In genomic region chr6:9523462-9523861, GRCh38 we compare ENCODE assay signal across 15 cellular contexts.
DNase-seq lines count a peak whose midpoint lies in the region; ATAC-seq and TF ChIP-seq lines count a peak whose summit lies in the region.
"Had no signal": no experiment of that assay in that cellular context is flagged by ENCODE, and none has a peak within 500 bp of the region (broad histone marks: within the 10 kb centered on the region; RNA-seq: fewer than 3 reads in every experiment).

No MANE protein-coding gene starts in this region.

- no TSS peak for BruUV-seq in MCF 10A (replicated peaks; lab: Mats Ljungman, UMichigan)

- peak; percentile 26 for DNase-seq in MCF 10A (ENCODE audit: unreplicated experiment)
- no peak for DNase-seq in breast epithelium (ENCODE audit: low spot score in 2 of 2)
- DNase-seq in adipocyte (ENCODE audit: low read depth) = peak; percentile 85
- DNase-seq in glomerular visceral epithelial cell (ENCODE audit: extremely low spot score) = peak; percentile 78
- DNase-seq in mesendoderm = no peak
- DNase-seq: activated CD4-positive, CD25-positive, alpha-beta regulatory T cell treated with anti-CD3 and anti-CD28 coated beads, Interleukin-2, amount 50 U/mL, for 72 hours; naive thymus-derived CD4-positive, alpha-beta T cell; NCI-H2107; RPMI8226; stimulated activated CD8-positive, alpha-beta memory T cell treated with anti-CD3 and anti-CD28 coated beads, Interleukin-4, amount 100 ng/mL, for 48 hours had no signal

- CTCF ChIA-PET in MCF 10A (lab: Yijun Ruan, JAX) = interaction anchor here (0.5 kb wide), 1 partner anchor 743 kb away, joined by 3 read pairs; no protein-coding TSS in a partner anchor

- no peaks in the 10 kb centered on the region for H3K79me2 ChIP-seq in mesendoderm (ENCODE audit: control insufficient read depth, insufficient read depth, low read length)

- H3K79me1 ChIP-seq in mesendoderm (ENCODE audit: low read length) = no peaks in the 10 kb centered on the region

- H3K36me3 Mint-ChIP-seq in MCF 10A (ENCODE audit: insufficient read depth, unreplicated experiment) = no peaks in the 10 kb centered on the region
- H3K36me3 Mint-ChIP-seq: naive thymus-derived CD4-positive, alpha-beta T cell had no signal

- no peak overlapping the region for H3K56ac ChIP-seq in mesendoderm (ENCODE audit: low read length)

- no peak overlapping the region for H3K4ac ChIP-seq in mesendoderm (ENCODE audit: low read depth, low read length)

- no peak overlapping the region for H2BK5ac ChIP-seq in mesendoderm (ENCODE audit: low read length)

- no peaks in the 10 kb centered on the region for H3K27me3 Mint-ChIP-seq in MCF 10A (ENCODE audit: insufficient read depth, unreplicated experiment)
- H3K27me3 Mint-ChIP-seq: activated T-helper 17 cell treated with anti-CD3 and anti-CD28 coated beads, Interleukin-2, amount 50 U/mL, for 72 hours; dendritic cell treated with granulocyte-macrophage colony-stimulating factor and Interleukin-4, amounts not matched to agents 40 ng/mL and 50 ng/mL, for 4 days had no signal

- no peak overlapping the region for H4K8ac ChIP-seq in mesendoderm (ENCODE audit: low read depth, low read length)

- ATAC-seq in HG03571 (IDR thresholded peaks at IDR 0.05; ENCODE audit: unreplicated experiment) (no peak), HG03342 (IDR thresholded peaks at IDR 0.05; ENCODE audit: unreplicated experiment) (no peak)
- no peak for ATAC-seq in activated CD4-positive, CD25-positive, alpha-beta regulatory T cell treated with anti-CD3 and anti-CD28 coated beads, Interleukin-2, amount 50 U/mL, for 24 hours
- ATAC-seq: activated T-helper 17 cell treated with anti-CD3 and anti-CD28 coated beads, Interleukin-2, amount 50 U/mL, for 72 hours; naive thymus-derived CD4-positive, alpha-beta T cell had no signal

- no peaks in the 10 kb centered on the region for H3K4me1 ChIP-seq in breast epithelium
- H3K4me1 ChIP-seq in adipocyte (ENCODE audit: control insufficient read depth, insufficient read depth, low read length) = peaks cover 35% of the 10 kb centered on the region
- H3K4me1 ChIP-seq in mesendoderm (ENCODE audit: control insufficient read depth, low read depth, low read length) = no peaks in the 10 kb centered on the region

- peak overlapping the region; percentile 79 for H3K27ac Mint-ChIP-seq in MCF 10A (ENCODE audit: low read depth, unreplicated experiment)
- H3K27ac Mint-ChIP-seq: activated T-helper 17 cell treated with anti-CD3 and anti-CD28 coated beads, Interleukin-2, amount 50 U/mL, for 72 hours; dendritic cell treated with granulocyte-macrophage colony-stimulating factor and Interleukin-4, amounts not matched to agents 40 ng/mL and 50 ng/mL, for 4 days; naive thymus-derived CD4-positive, alpha-beta T cell had no signal

- H3K27ac ChIP-seq in breast epithelium (no peak overlapping the region), mesendoderm (ENCODE audit: low read depth, low read length) (no peak overlapping the region)

- H4K5ac ChIP-seq in mesendoderm (ENCODE audit: low read length) = no peak overlapping the region

- TF ChIP-seq CTCF in MCF 10A (IDR thresholded peaks at IDR 0.05; ENCODE audit: unreplicated experiment) (no peak), breast epithelium (IDR thresholded peaks at IDR 0.05) (no peak)

- no peak overlapping the region for H2BK120ac ChIP-seq in mesendoderm (ENCODE audit: low read depth, low read length)

- H3K4me1 Mint-ChIP-seq in MCF 10A (ENCODE audit: insufficient read depth, unreplicated experiment) = peaks cover 45% of the 10 kb centered on the region
- H3K4me1 Mint-ChIP-seq: activated T-helper 17 cell treated with anti-CD3 and anti-CD28 coated beads, Interleukin-2, amount 50 U/mL, for 72 hours; naive thymus-derived CD4-positive, alpha-beta T cell had no signal

- H2AK5ac ChIP-seq in mesendoderm (ENCODE audit: low read length) = no peak overlapping the region

- no peak overlapping the region for H3K9ac ChIP-seq in adipocyte (ENCODE audit: low read length)
- no peak overlapping the region for H3K9ac ChIP-seq in mesendoderm (ENCODE audit: low read length)

- H3K36me3 ChIP-seq in breast epithelium (no peaks in the 10 kb centered on the region), adipocyte (ENCODE audit: control insufficient read depth, insufficient read depth, low read length, severe bottlenecking) (no peaks in the 10 kb centered on the region), mesendoderm (ENCODE audit: control insufficient read depth, insufficient read depth, low read length) (no peaks in the 10 kb centered on the region)

- peaks cover 8% of the 10 kb centered on the region for H3K9me3 Mint-ChIP-seq in MCF 10A (ENCODE audit: unreplicated experiment)

- H3K9me3 ChIP-seq in breast epithelium = no peaks in the 10 kb centered on the region
- H3K9me3 ChIP-seq in adipocyte (ENCODE audit: control insufficient read depth, low read length) = no peaks in the 10 kb centered on the region

- intact Hi-C loops in MCF 10A (cut with micrococcal nuclease) = no loop called here
- intact Hi-C loops in breast epithelium (cut with DNase I; ENCODE audit: low total_unique reads) = no loop called here

- H3K4me3 ChIP-seq in breast epithelium = no peak overlapping the region
- no peak overlapping the region for H3K4me3 ChIP-seq in adipocyte (ENCODE audit: low read length)
- no peak overlapping the region for H3K4me3 ChIP-seq in mesendoderm (ENCODE audit: low read length)

- no peak overlapping the region for H2BK15ac ChIP-seq in mesendoderm (replicated peaks; ENCODE audit: low read depth)

- no peaks in the 10 kb centered on the region for H3K27me3 ChIP-seq in breast epithelium
- no peaks in the 10 kb centered on the region for H3K27me3 ChIP-seq in adipocyte (replicated peaks; ENCODE audit: control insufficient read depth, insufficient read depth, low read length)
- H3K27me3 ChIP-seq in mesendoderm (ENCODE audit: insufficient read depth, low read length, poor library complexity) = no peaks in the 10 kb centered on the region

- H3K18ac ChIP-seq in mesendoderm (ENCODE audit: low read length) = no peak overlapping the region

- TF ChIP-seq POLR2A in breast epithelium (IDR thresholded peaks at IDR 0.05) = no peak

- H3K4me2 ChIP-seq in mesendoderm (ENCODE audit: low read length) = no peak overlapping the region

- no peak overlapping the region for H3K23ac ChIP-seq in mesendoderm (ENCODE audit: low read length)

- POLR2A ChIA-PET in MCF 10A (lab: Yijun Ruan, JAX) = interaction anchor here (0.7 to 2.2 kb wide), 3 partner anchors 9 to 904 kb away, joined by 3 to 6 read pairs (median 3); no protein-coding TSS in a partner anchor

- no peak overlapping the region for H3K4me3 Mint-ChIP-seq in MCF 10A (ENCODE audit: unreplicated experiment)
- H3K4me3 Mint-ChIP-seq: activated T-helper 17 cell treated with anti-CD3 and anti-CD28 coated beads, Interleukin-2, amount 50 U/mL, for 72 hours; dendritic cell treated with granulocyte-macrophage colony-stimulating factor and Interleukin-4, amounts not matched to agents 40 ng/mL and 50 ng/mL, for 4 days; naive thymus-derived CD4-positive, alpha-beta T cell had no signal

Comparison
In these comparisons a context has a peak if more than half of its experiments do, and no peak if none do; other contexts are left out.
1. DNase-seq: peak in MCF 10A (single experiment), adipocyte (single experiment) and glomerular visceral epithelial cell (single experiment); none in breast epithelium (0 of 2) and mesendoderm (single experiment).